Comparison of ENCODE assay signal across 2 cellular contexts in genomic region chr1:168693197-168693871, GRCh38.
TF ChIP-seq lines count a peak whose summit lies in the region.

No MANE protein-coding gene starts in this region.

TF ChIP-seq in K562, 482 proteins besides CTCF, POLR2A, EP300 and RAD21:
- TF ChIP-seq KLF13 (tag; IDR thresholded peaks at IDR 0.05; ENCODE audit: borderline replicate concordance, low read depth) (no peak), MEIS2 (IDR thresholded peaks at IDR 0.05; ENCODE audit: partially characterized antibody) (peak; percentile 11), ILK (tag; IDR thresholded peaks at IDR 0.05; ENCODE audit: borderline replicate concordance, low read depth) (no peak)
TF ChIP-seq in K562: peak in this region for 1.

TF ChIP-seq in HepG2, 621 proteins besides CTCF, POLR2A, EP300 and RAD21 (continues in another document):
- no peak for TF ChIP-seq RFX3 (CRISPR knock-in tag; IDR thresholded peaks at IDR 0.05)
- no peak for TF ChIP-seq ZNF784 (CRISPR knock-in tag; IDR thresholded peaks at IDR 0.05; ENCODE audit: borderline replicate concordance)
- TF ChIP-seq ARID3A (IDR thresholded peaks at IDR 0.05; ENCODE audit: low read depth, low read length), result peak; percentile 89
- TF ChIP-seq PLRG1 (conservative IDR thresholded peaks at IDR 0.05), result no peak
- TF ChIP-seq HIVEP1 (CRISPR knock-in tag; IDR thresholded peaks at IDR 0.05), result no peak
- no peak for TF ChIP-seq FOXK2 (IDR thresholded peaks at IDR 0.05)
- no peak for TF ChIP-seq HOXA5 (CRISPR knock-in tag; IDR thresholded peaks at IDR 0.05)
- no peak for TF ChIP-seq TRAFD1 (CRISPR knock-in tag; IDR thresholded peaks at IDR 0.05; ENCODE audit: borderline replicate concordance)
- TF ChIP-seq ZBTB20 (CRISPR knock-in tag; IDR thresholded peaks at IDR 0.05; ENCODE audit: borderline replicate concordance, low read depth), result peak; percentile 65; the same call in 1 of the 2 replicates
- TF ChIP-seq, protein P1, sequence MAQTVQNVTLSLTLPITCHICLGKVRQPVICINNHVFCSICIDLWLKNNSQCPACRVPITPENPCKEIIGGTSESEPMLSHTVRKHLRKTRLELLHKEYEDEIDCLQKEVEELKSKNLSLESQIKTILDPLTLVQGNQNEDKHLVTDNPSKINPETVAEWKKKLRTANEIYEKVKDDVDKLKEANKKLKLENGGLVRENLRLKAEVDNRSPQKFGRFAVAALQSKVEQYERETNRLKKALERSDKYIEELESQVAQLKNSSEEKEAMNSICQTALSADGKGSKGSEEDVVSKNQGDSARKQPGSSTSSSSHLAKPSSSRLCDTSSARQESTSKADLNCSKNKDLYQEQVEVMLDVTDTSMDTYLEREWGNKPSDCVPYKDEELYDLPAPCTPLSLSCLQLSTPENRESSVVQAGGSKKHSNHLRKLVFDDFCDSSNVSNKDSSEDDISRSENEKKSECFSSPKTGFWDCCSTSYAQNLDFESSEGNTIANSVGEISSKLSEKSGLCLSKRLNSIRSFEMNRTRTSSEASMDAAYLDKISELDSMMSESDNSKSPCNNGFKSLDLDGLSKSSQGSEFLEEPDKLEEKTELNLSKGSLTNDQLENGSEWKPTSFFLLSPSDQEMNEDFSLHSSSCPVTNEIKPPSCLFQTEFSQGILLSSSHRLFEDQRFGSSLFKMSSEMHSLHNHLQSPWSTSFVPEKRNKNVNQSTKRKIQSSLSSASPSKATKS (CRISPR knock-in tag; IDR thresholded peaks at IDR 0.05), result no peak
- TF ChIP-seq, protein P2, sequence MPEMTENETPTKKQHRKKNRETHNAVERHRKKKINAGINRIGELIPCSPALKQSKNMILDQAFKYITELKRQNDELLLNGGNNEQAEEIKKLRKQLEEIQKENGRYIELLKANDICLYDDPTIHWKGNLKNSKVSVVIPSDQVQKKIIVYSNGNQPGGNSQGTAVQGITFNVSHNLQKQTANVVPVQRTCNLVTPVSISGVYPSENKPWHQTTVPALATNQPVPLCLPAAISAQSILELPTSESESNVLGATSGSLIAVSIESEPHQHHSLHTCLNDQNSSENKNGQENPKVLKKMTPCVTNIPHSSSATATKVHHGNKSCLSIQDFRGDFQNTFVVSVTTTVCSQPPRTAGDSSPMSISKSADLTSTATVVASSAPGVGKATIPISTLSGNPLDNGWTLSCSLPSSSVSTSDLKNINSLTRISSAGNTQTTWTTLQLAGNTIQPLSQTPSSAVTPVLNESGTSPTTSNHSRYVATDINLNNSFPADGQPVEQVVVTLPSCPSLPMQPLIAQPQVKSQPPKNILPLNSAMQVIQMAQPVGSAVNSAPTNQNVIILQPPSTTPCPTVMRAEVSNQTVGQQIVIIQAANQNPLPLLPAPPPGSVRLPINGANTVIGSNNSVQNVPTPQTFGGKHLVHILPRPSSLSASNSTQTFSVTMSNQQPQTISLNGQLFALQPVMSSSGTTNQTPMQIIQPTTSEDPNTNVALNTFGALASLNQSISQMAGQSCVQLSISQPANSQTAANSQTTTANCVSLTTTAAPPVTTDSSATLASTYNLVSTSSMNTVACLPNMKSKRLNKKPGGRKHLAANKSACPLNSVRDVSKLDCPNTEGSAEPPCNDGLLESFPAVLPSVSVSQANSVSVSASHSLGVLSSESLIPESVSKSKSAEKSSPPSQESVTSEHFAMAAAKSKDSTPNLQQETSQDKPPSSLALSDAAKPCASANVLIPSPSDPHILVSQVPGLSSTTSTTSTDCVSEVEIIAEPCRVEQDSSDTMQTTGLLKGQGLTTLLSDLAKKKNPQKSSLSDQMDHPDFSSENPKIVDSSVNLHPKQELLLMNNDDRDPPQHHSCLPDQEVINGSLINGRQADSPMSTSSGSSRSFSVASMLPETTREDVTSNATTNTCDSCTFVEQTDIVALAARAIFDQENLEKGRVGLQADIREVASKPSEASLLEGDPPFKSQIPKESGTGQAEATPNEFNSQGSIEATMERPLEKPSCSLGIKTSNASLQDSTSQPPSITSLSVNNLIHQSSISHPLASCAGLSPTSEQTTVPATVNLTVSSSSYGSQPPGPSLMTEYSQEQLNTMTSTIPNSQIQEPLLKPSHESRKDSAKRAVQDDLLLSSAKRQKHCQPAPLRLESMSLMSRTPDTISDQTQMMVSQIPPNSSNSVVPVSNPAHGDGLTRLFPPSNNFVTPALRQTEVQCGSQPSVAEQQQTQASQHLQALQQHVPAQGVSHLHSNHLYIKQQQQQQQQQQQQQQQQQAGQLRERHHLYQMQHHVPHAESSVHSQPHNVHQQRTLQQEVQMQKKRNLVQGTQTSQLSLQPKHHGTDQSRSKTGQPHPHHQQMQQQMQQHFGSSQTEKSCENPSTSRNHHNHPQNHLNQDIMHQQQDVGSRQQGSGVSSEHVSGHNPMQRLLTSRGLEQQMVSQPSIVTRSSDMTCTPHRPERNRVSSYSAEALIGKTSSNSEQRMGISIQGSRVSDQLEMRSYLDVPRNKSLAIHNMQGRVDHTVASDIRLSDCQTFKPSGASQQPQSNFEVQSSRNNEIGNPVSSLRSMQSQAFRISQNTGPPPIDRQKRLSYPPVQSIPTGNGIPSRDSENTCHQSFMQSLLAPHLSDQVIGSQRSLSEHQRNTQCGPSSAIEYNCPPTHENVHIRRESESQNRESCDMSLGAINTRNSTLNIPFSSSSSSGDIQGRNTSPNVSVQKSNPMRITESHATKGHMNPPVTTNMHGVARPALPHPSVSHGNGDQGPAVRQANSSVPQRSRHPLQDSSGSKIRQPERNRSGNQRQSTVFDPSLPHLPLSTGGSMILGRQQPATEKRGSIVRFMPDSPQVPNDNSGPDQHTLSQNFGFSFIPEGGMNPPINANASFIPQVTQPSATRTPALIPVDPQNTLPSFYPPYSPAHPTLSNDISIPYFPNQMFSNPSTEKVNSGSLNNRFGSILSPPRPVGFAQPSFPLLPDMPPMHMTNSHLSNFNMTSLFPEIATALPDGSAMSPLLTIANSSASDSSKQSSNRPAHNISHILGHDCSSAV (CRISPR knock-in tag; IDR thresholded peaks at IDR 0.05; ENCODE audit: borderline replicate concordance), result no peak
- no peak for TF ChIP-seq ZBTB1 (CRISPR knock-in tag; IDR thresholded peaks at IDR 0.05; ENCODE audit: borderline replicate concordance)
- TF ChIP-seq PHF20 (CRISPR knock-in tag; IDR thresholded peaks at IDR 0.05), result no peak
- TF ChIP-seq, protein P3, sequence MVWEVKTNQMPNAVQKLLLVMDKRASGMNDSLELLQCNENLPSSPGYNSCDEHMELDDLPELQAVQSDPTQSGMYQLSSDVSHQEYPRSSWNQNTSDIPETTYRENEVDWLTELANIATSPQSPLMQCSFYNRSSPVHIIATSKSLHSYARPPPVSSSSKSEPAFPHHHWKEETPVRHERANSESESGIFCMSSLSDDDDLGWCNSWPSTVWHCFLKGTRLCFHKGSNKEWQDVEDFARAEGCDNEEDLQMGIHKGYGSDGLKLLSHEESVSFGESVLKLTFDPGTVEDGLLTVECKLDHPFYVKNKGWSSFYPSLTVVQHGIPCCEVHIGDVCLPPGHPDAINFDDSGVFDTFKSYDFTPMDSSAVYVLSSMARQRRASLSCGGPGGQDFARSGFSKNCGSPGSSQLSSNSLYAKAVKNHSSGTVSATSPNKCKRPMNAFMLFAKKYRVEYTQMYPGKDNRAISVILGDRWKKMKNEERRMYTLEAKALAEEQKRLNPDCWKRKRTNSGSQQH (CRISPR knock-in tag; IDR thresholded peaks at IDR 0.05; ENCODE audit: low read depth), result no peak
- no peak for TF ChIP-seq ZNF20 (CRISPR knock-in tag; IDR thresholded peaks at IDR 0.05)
- no peak for TF ChIP-seq EZH2 (conservative IDR thresholded peaks at IDR 0.05; ENCODE audit: low read depth, low read length)
- TF ChIP-seq AHR (CRISPR knock-in tag; IDR thresholded peaks at IDR 0.05), result no peak
- 0 out of 2 replicates have a peak, but pooled peaks have one; percentile 37 for TF ChIP-seq SSRP1 (CRISPR knock-in tag; IDR thresholded peaks at IDR 0.05)
- TF ChIP-seq MXD4 (CRISPR knock-in tag; IDR thresholded peaks at IDR 0.05), result no peak
- TF ChIP-seq SPEN (CRISPR knock-in tag; IDR thresholded peaks at IDR 0.05; ENCODE audit: low read depth), result no peak
- no peak for TF ChIP-seq NFKBIZ (CRISPR knock-in tag; IDR thresholded peaks at IDR 0.05)
- no peak for TF ChIP-seq ZFP36L2 (CRISPR knock-in tag; IDR thresholded peaks at IDR 0.05)
- no peak for TF ChIP-seq MLXIP (CRISPR knock-in tag; IDR thresholded peaks at IDR 0.05; ENCODE audit: borderline replicate concordance)
- no peak for TF ChIP-seq FIP1L1 (IDR thresholded peaks at IDR 0.05; ENCODE audit: borderline replicate concordance, insufficient read depth, low read depth, low read length)
- TF ChIP-seq, protein P4, sequence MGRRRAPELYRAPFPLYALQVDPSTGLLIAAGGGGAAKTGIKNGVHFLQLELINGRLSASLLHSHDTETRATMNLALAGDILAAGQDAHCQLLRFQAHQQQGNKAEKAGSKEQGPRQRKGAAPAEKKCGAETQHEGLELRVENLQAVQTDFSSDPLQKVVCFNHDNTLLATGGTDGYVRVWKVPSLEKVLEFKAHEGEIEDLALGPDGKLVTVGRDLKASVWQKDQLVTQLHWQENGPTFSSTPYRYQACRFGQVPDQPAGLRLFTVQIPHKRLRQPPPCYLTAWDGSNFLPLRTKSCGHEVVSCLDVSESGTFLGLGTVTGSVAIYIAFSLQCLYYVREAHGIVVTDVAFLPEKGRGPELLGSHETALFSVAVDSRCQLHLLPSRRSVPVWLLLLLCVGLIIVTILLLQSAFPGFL (CRISPR knock-in tag; IDR thresholded peaks at IDR 0.05), result no peak
- TF ChIP-seq REXO4 (CRISPR knock-in tag; IDR thresholded peaks at IDR 0.05; ENCODE audit: borderline replicate concordance), result no peak
- TF ChIP-seq, protein P5, sequence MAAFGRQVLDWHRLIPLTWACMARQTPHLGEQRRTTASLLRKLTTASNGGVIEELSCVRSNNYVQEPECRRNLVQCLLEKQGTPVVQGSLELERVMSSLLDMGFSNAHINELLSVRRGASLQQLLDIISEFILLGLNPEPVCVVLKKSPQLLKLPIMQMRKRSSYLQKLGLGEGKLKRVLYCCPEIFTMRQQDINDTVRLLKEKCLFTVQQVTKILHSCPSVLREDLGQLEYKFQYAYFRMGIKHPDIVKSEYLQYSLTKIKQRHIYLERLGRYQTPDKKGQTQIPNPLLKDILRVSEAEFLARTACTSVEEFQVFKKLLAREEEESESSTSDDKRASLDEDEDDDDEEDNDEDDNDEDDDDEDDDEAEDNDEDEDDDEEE (CRISPR knock-in tag; IDR thresholded peaks at IDR 0.05), result no peak
- no peak for TF ChIP-seq THAP8 (CRISPR knock-in tag; IDR thresholded peaks at IDR 0.05; ENCODE audit: borderline replicate concordance)
- TF ChIP-seq, protein P6, sequence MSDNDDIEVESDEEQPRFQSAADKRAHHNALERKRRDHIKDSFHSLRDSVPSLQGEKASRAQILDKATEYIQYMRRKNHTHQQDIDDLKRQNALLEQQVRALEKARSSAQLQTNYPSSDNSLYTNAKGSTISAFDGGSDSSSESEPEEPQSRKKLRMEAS (IDR thresholded peaks at IDR 0.05), result no peak
- TF ChIP-seq RFXANK (CRISPR knock-in tag; IDR thresholded peaks at IDR 0.05), result no peak
- no peak for TF ChIP-seq ZNF672 (CRISPR knock-in tag; IDR thresholded peaks at IDR 0.05)
- no peak for TF ChIP-seq ATF5 (CRISPR knock-in tag; IDR thresholded peaks at IDR 0.05; ENCODE audit: low read depth)
